11 cellular contexts compared by ENCODE assay signal in the genomic region with DNA sequence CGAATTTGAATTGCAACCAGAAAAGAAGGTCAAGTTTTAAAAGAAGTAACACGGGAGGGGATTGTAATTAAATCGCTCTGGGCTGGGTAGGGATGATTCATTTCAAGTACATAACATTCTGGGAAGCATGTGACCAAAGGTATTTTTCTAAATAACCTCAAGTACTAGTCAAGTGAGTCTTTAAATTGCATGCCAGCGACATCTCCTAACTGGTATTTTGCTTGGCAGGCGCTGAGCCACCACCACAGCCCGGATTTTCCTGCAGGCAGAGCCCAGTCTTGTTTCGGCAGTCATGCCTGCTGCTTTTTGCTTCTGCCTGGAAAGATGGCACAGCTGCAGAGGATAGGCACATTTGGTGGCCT. TPM values are rescaled to one million over a fixed set of nuclear protein-coding genes. Genes with fewer than 3 reads are reported as not detected.
DNase-seq lines count a peak whose midpoint lies in the region; ATAC-seq and TF ChIP-seq lines count a peak whose summit lies in the region.
"Had no signal": no experiment of that assay in that cellular context is flagged by ENCODE, and none has a peak within 500 bp of the region (broad histone marks: within the 10 kb centered on the region; RNA-seq: fewer than 3 reads in every experiment).

No MANE protein-coding gene starts in this region.

- H3K27ac ChIP-seq in brain microvascular endothelial cell (no peak overlapping the region), upper lobe of left lung (peak overlapping the region in 1 of 4 donors; percentile 35), ovary (no peak overlapping the region)
- H3K27ac ChIP-seq: 22Rv1 had no signal

- TF ChIP-seq CTCF in brain microvascular endothelial cell (IDR thresholded peaks at IDR 0.05; ENCODE audit: low read depth, low read length, missing control alignments) (no peak), upper lobe of left lung (IDR thresholded peaks at IDR 0.05) (no peak), ovary (IDR thresholded peaks at IDR 0.05) (no peak)

- intact Hi-C loops in ovary (cut with DNase I), result no loop called here

- H3K36me3 ChIP-seq in brain microvascular endothelial cell (replicated peaks) (no peaks in the 10 kb centered on the region), upper lobe of left lung (no peaks in the 10 kb centered on the region), ovary (no peaks in the 10 kb centered on the region)

- DNase-seq in DMS53 (lab: John Stamatoyannopoulos, UW), result peak; percentile 38
- no peak for DNase-seq in DMS53 treated with DMSO at 0.1 percent for 48 hours (lab: John Stamatoyannopoulos, UW; ENCODE audit: unreplicated experiment)
- DNase-seq in brain microvascular endothelial cell, result peak; percentile 65
- peak; percentile 47 for DNase-seq in inferior parietal cortex (ENCODE audit: extremely low spot score)
- peak in 1 of 2 donors; percentile 59 for DNase-seq in upper lobe of left lung
- DNase-seq in ovary, result no peak
- no peak for DNase-seq in Ammon's horn (ENCODE audit: low spot score)
- DNase-seq: activated T-cell treated with anti-CD3 and anti-CD28 coated beads, Interleukin-2, amount 50 U/mL, for 48 hours; OCI-M1 had no signal

- 56 to 63% methylated on average over 7 of the region's 7 CpGs for WGBS in upper lobe of left lung, 2 donors
- WGBS in ovary, 3 donors, result 69 to 75% (median 69%) methylated on average over 7 of the region's 7 CpGs

- H3K4me1 ChIP-seq in upper lobe of left lung, result peaks cover 0 to 5% (median 0%) of the 10 kb centered on the region in 4 donors
- H3K4me1 ChIP-seq in ovary (ENCODE audit: insufficient read depth), result no peaks in the 10 kb centered on the region

- TF ChIP-seq POLR2A in upper lobe of left lung (IDR thresholded peaks at IDR 0.05) (no peak), ovary (IDR thresholded peaks at IDR 0.05) (no peak)

- in situ Hi-C loops in brain microvascular endothelial cell (cut with HindIII; ENCODE audit: low pct_ligation_motif_present, low sequenced_read_pairs), result no loop called here

- H3K4me3 ChIP-seq in brain microvascular endothelial cell (ENCODE audit: low read depth, low read length), result no peak overlapping the region
- H3K4me3 ChIP-seq in upper lobe of left lung, result no peak overlapping the region
- no peak overlapping the region for H3K4me3 ChIP-seq in ovary

- no peaks in the 10 kb centered on the region for H3K9me3 ChIP-seq in upper lobe of left lung
- H3K9me3 ChIP-seq in ovary, result no peaks in the 10 kb centered on the region

- H3K27me3 ChIP-seq in brain microvascular endothelial cell (replicated peaks) (no peaks in the 10 kb centered on the region), upper lobe of left lung (no peaks in the 10 kb centered on the region), ovary (no peaks in the 10 kb centered on the region)

- peak in 2 of 4 donors; percentile 29 to 65 for TF ChIP-seq EP300 in upper lobe of left lung (IDR thresholded peaks at IDR 0.05)
- TF ChIP-seq EP300 in ovary (IDR thresholded peaks at IDR 0.05), result no peak

- peak; percentile 46 to 69 for ATAC-seq in upper lobe of left lung (ENCODE audit: low FRiP score in 2 of 2)
- ATAC-seq in HG03175 (IDR thresholded peaks at IDR 0.05; ENCODE audit: unreplicated experiment), result no peak

RNA-seq across cellular contexts. Expression of a gene that starts 33.7 kb away (rescaled TPM):
- total RNA-seq in upper lobe of left lung (10 to 100 TPM; 13.8 to 52.5 (median 23.0) TPM), ovary (10 to 100 TPM in 2 of 7 donors, 1 to 10 TPM in 5; 1.6 to 12.4 (median 7.3) TPM)
- 10 to 100 TPM in 1 of 2 donors, 1 to 10 TPM in 1; 4.6 to 20.6 TPM for polyA plus RNA-seq in ovary

Comparison
In these comparisons a context has a peak if more than half of its experiments do, and no peak if none do; other contexts are left out.
1. DNase-seq: peak in DMS53 (single experiment), brain microvascular endothelial cell (single experiment) and inferior parietal cortex (single experiment); none in DMS53 treated with DMSO at 0.1 percent for 48 hours (single experiment), ovary (0 of 5) and Ammon's horn (single experiment).